ENCODE assay signal across 17 cellular contexts in the genomic region with DNA sequence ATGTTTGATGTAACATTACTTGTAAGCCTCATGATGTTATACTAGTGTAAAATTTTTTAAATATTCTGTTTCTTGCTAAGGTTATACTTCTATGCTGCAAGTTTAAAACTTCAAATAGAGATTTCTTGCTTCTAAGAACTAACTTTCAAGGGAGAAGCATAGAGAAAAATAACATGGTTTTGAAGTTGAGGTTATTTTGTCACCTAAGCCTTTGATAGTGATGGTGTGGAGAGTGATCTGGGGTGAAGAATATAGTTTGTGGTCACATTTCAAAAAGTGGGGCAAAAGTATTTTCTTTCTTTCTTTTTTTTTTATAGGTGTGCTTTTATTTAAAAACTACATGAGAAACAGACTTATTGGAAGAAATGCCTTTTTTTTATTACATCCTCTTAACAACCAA.
DNase-seq lines count a peak whose midpoint lies in the region; ATAC-seq lines count a peak whose summit lies in the region.
"Had no signal": no experiment of that assay in that cellular context is flagged by ENCODE, and none has a peak within 500 bp of the region (broad histone marks: within the 10 kb centered on the region; RNA-seq: fewer than 3 reads in every experiment).

No MANE protein-coding gene starts in this region.

- POLR2A ChIA-PET in CD4-positive, alpha-beta memory T cell (lab: Charles Lee; ENCODE audit: partially characterized antibody): no interaction called here

- no peak overlapping the region for H3K27ac ChIP-seq in CD4-positive, alpha-beta memory T cell (ENCODE audit: low read depth, low read length)
- peak overlapping the region; percentile 38 for H3K27ac ChIP-seq in KOPT-K1 (ENCODE audit: low read depth, low read length, poor library complexity, severe bottlenecking)
- H3K27ac ChIP-seq: BLaER1, GM23248 had no signal

- intact Hi-C loops in CD4-positive, alpha-beta memory T cell (cut with micrococcal nuclease): no loop called here

- no peaks in the 10 kb centered on the region for H3K9me3 ChIP-seq in CD4-positive, alpha-beta memory T cell (ENCODE audit: control insufficient read depth in 1 of 2, low read length in 2 of 2)
- peaks cover 12% of the 10 kb centered on the region for H3K9me3 ChIP-seq in KOPT-K1 (ENCODE audit: insufficient read depth, low read length, poor library complexity, severe bottlenecking)
- H3K9me3 ChIP-seq: HAP-1 had no signal

- peaks cover 9% of the 10 kb centered on the region for H3K4me1 ChIP-seq in CD4-positive, alpha-beta memory T cell (ENCODE audit: insufficient read depth, low read length)
- H3K4me1 ChIP-seq: BLaER1, HAP-1 had no signal

- peaks cover 2 to 5% of the 10 kb centered on the region in 2 donors for H3K36me3 Mint-ChIP-seq in activated T-cell treated with anti-CD3 and anti-CD28 coated beads, Interleukin-2, amount 50 U/mL, for 72 hours (ENCODE audit: insufficient read depth in 2 of 2)
- no peaks in the 10 kb centered on the region for H3K36me3 Mint-ChIP-seq in CD4-positive, alpha-beta memory T cell
- H3K36me3 Mint-ChIP-seq in central memory CD8-positive, alpha-beta T cell (ENCODE audit: insufficient read depth): no peaks in the 10 kb centered on the region
- H3K36me3 Mint-ChIP-seq in activated CD8-positive, alpha-beta memory T cell treated with anti-CD3 and anti-CD28 coated beads, Interleukin-2, amount 10 ng/mL, durations not matched to agents 7 days and 5 days: peaks cover 19% of the 10 kb centered on the region
- H3K36me3 Mint-ChIP-seq: CD14-positive monocyte; CD8-positive, alpha-beta T cell had no signal

- H3K27me3 Mint-ChIP-seq in activated T-cell treated with anti-CD3 and anti-CD28 coated beads, Interleukin-2, amount 50 U/mL, for 72 hours (ENCODE audit: low read depth): no peaks in the 10 kb centered on the region
- H3K27me3 Mint-ChIP-seq in CD4-positive, alpha-beta memory T cell: no peaks in the 10 kb centered on the region
- no peaks in the 10 kb centered on the region for H3K27me3 Mint-ChIP-seq in central memory CD8-positive, alpha-beta T cell
- H3K27me3 Mint-ChIP-seq in activated CD8-positive, alpha-beta memory T cell treated with anti-CD3 and anti-CD28 coated beads, Interleukin-2, amount 10 ng/mL, durations not matched to agents 7 days and 5 days: no peaks in the 10 kb centered on the region

- no peak for DNase-seq in activated T-cell treated with anti-CD3 and anti-CD28 coated beads, Interleukin-2, amount 50 U/mL, for 72 hours
- DNase-seq in activated T-cell treated with anti-CD3 and anti-CD28 coated beads, Interleukin-2, amount 50 U/mL, for 1 hour: no peak
- DNase-seq in CD4-positive, alpha-beta memory T cell: peak in 3 of 5 donors; percentile 15 to 28 (median 19)
- no peak for DNase-seq in central memory CD8-positive, alpha-beta T cell (ENCODE audit: low spot score in 2 of 2)
- no peak for DNase-seq in SKM-1 treated with dmso at 0.1 percent for 144 hours (lab: John Stamatoyannopoulos, UW; ENCODE audit: unreplicated experiment)
- no peak for DNase-seq in activated CD8-positive, alpha-beta memory T cell treated with anti-CD3 and anti-CD28 coated beads, Interleukin-2, amount 10 ng/mL, durations not matched to agents 7 days and 5 days
- DNase-seq: 8988T; CD8-positive, alpha-beta T cell; COR-L47; DMS 273 treated with DMSO at 0.1 percent for 48 hours; DMS53; GM23248 had no signal

- H3K9me3 Mint-ChIP-seq in activated T-cell treated with anti-CD3 and anti-CD28 coated beads, Interleukin-2, amount 50 U/mL, for 72 hours: peaks cover 7% of the 10 kb centered on the region in 2 donors
- peaks cover 0 to 5% (median 0%) of the 10 kb centered on the region in 8 donors for H3K9me3 Mint-ChIP-seq in CD4-positive, alpha-beta memory T cell
- H3K9me3 Mint-ChIP-seq in central memory CD8-positive, alpha-beta T cell: no peaks in the 10 kb centered on the region
- peaks cover 1% of the 10 kb centered on the region for H3K9me3 Mint-ChIP-seq in activated CD8-positive, alpha-beta memory T cell treated with anti-CD3 and anti-CD28 coated beads, Interleukin-2, amount 10 ng/mL, durations not matched to agents 7 days and 5 days (ENCODE audit: low read depth)
- H3K9me3 Mint-ChIP-seq: CD8-positive, alpha-beta T cell had no signal

- no peak overlapping the region for H3K4me3 ChIP-seq in CD4-positive, alpha-beta memory T cell (ENCODE audit: low read length in 2 of 2)
- H3K4me3 ChIP-seq: BLaER1, GM23248, HAP-1 had no signal

- peaks cover 8% of the 10 kb centered on the region for H3K4me1 Mint-ChIP-seq in activated T-cell treated with anti-CD3 and anti-CD28 coated beads, Interleukin-2, amount 50 U/mL, for 72 hours (ENCODE audit: low read depth)
- H3K4me1 Mint-ChIP-seq in CD4-positive, alpha-beta memory T cell: peaks cover 6 to 34% (median 12%) of the 10 kb centered on the region in 4 donors
- H3K4me1 Mint-ChIP-seq in central memory CD8-positive, alpha-beta T cell: peaks cover 20% of the 10 kb centered on the region
- peaks cover 9% of the 10 kb centered on the region for H3K4me1 Mint-ChIP-seq in activated CD8-positive, alpha-beta memory T cell treated with anti-CD3 and anti-CD28 coated beads, Interleukin-2, amount 10 ng/mL, durations not matched to agents 7 days and 5 days
- H3K4me1 Mint-ChIP-seq: CD14-positive monocyte had no signal

- CTCF ChIA-PET in CD4-positive, alpha-beta memory T cell (lab: Charles Lee; ENCODE audit: partially characterized antibody): no interaction called here
- CTCF ChIA-PET in activated CD8-positive, alpha-beta memory T cell treated with anti-CD3 and anti-CD28 coated beads, Interleukin-2, amount 10 ng/mL, durations not matched to agents 7 days and 5 days (lab: Charles Lee): no interaction called here

- H3K36me3 ChIP-seq in CD4-positive, alpha-beta memory T cell (ENCODE audit: insufficient read depth, low read length): no peaks in the 10 kb centered on the region
- H3K36me3 ChIP-seq in KOPT-K1 (ENCODE audit: insufficient read depth, low read length): no peaks in the 10 kb centered on the region
- H3K36me3 ChIP-seq: BLaER1, HAP-1 had no signal

- H3K27ac Mint-ChIP-seq in activated T-cell treated with anti-CD3 and anti-CD28 coated beads, Interleukin-2, amount 50 U/mL, for 72 hours: peak overlapping the region; percentile 27
- peak overlapping the region in 2 of 7 donors; percentile 18 to 64 for H3K27ac Mint-ChIP-seq in CD4-positive, alpha-beta memory T cell
- H3K27ac Mint-ChIP-seq in central memory CD8-positive, alpha-beta T cell (ENCODE audit: low read depth): peak overlapping the region; percentile 46
- H3K27ac Mint-ChIP-seq in activated CD8-positive, alpha-beta memory T cell treated with anti-CD3 and anti-CD28 coated beads, Interleukin-2, amount 10 ng/mL, durations not matched to agents 7 days and 5 days: no peak overlapping the region
- H3K27ac Mint-ChIP-seq: CD14-positive monocyte; CD8-positive, alpha-beta T cell had no signal

- H3K4me3 Mint-ChIP-seq in activated T-cell treated with anti-CD3 and anti-CD28 coated beads, Interleukin-2, amount 50 U/mL, for 72 hours: no peak overlapping the region
- peak overlapping the region in 2 of 8 donors; percentile 13 to 35 for H3K4me3 Mint-ChIP-seq in CD4-positive, alpha-beta memory T cell
- no peak overlapping the region for H3K4me3 Mint-ChIP-seq in central memory CD8-positive, alpha-beta T cell
- H3K4me3 Mint-ChIP-seq in activated CD8-positive, alpha-beta memory T cell treated with anti-CD3 and anti-CD28 coated beads, Interleukin-2, amount 10 ng/mL, durations not matched to agents 7 days and 5 days: no peak overlapping the region
- H3K4me3 Mint-ChIP-seq: CD14-positive monocyte; CD8-positive, alpha-beta T cell had no signal

- ATAC-seq in activated T-cell treated with anti-CD3 and anti-CD28 coated beads, Interleukin-2, amount 50 U/mL, for 72 hours (replicated peaks in 1 of 2): no peak
- no peak for ATAC-seq in central memory CD8-positive, alpha-beta T cell (replicated peaks; ENCODE audit: extremely low read depth, poor library complexity, severe bottlenecking)
- no peak for ATAC-seq in HG02981 (IDR thresholded peaks at IDR 0.05; ENCODE audit: unreplicated experiment)
- ATAC-seq in activated CD8-positive, alpha-beta memory T cell treated with anti-CD3 and anti-CD28 coated beads, Interleukin-2, amount 10 ng/mL, durations not matched to agents 7 days and 5 days: no peak
- ATAC-seq: CD8-positive, alpha-beta T cell had no signal

- H3K27me3 ChIP-seq in CD4-positive, alpha-beta memory T cell (ENCODE audit: insufficient read depth, low read length): no peaks in the 10 kb centered on the region
- H3K27me3 ChIP-seq: BLaER1 had no signal

Comparison
In these comparisons a context has a peak if more than half of its experiments do, and no peak if none do; other contexts are left out.
1. DNase-seq: peak in CD4-positive, alpha-beta memory T cell (3 of 5); none in activated T-cell treated with anti-CD3 and anti-CD28 coated beads, Interleukin-2, amount 50 U/mL, for 72 hours (0 of 2), activated T-cell treated with anti-CD3 and anti-CD28 coated beads, Interleukin-2, amount 50 U/mL, for 1 hour (single experiment), central memory CD8-positive, alpha-beta T cell (0 of 2), SKM-1 treated with dmso at 0.1 percent for 144 hours (single experiment) and activated CD8-positive, alpha-beta memory T cell treated with anti-CD3 and anti-CD28 coated beads, Interleukin-2, amount 10 ng/mL, durations not matched to agents 7 days and 5 days (single experiment).